In genomic region chr17:51298508-51299371, GRCh38 we compare ENCODE assay signal across 7 cellular contexts. TPM values are rescaled to one million over a fixed set of nuclear protein-coding genes. Genes with fewer than 3 reads are reported as not detected.
DNase-seq lines count a peak whose midpoint lies in the region; ATAC-seq and TF ChIP-seq lines count a peak whose summit lies in the region.

No MANE protein-coding gene starts in this region.

- ATAC-seq in psoas muscle (peak in 1 of 4 donors; percentile 60), HG03354 (IDR thresholded peaks at IDR 0.05; ENCODE audit: poor library complexity, severe bottlenecking, unreplicated experiment) (no peak)

- peaks cover 9% of the 10 kb centered on the region; the same call in 1 of the 2 replicates for H3K36me3 ChIP-seq in ES-I3 (ENCODE audit: insufficient read depth, low read length)
- peaks cover 13% of the 10 kb centered on the region for H3K36me3 ChIP-seq in SJCRH30
- peaks cover 0 to 40% of the 10 kb centered on the region in 2 donors for H3K36me3 ChIP-seq in psoas muscle (ENCODE audit: insufficient read depth in 1 of 2, low read depth in 1 of 2)

- H3K9ac ChIP-seq in ES-I3 (ENCODE audit: low read depth, low read length): peak overlapping the region; percentile 4; the same call in 1 of the 2 replicates

- DNase-seq in LHCN-M2 (ENCODE audit: low read depth) (peak; percentile 40), SJCRH30 (peak; percentile 10 to 61), fibroblast of pulmonary artery (ENCODE audit: low read depth) (peak; percentile 66), psoas muscle (no peak), UCSD-AML1 (lab: John Stamatoyannopoulos, UW; ENCODE audit: unreplicated experiment) (no peak)

- H3K9me3 ChIP-seq in ES-I3 (ENCODE audit: control insufficient read depth, insufficient read depth, low read length): no peaks in the 10 kb centered on the region
- H3K9me3 ChIP-seq in SJCRH30 (replicated peaks): no peaks in the 10 kb centered on the region
- no peaks in the 10 kb centered on the region for H3K9me3 ChIP-seq in psoas muscle

- no peaks in the 10 kb centered on the region for H3K27me3 ChIP-seq in SJCRH30
- no peaks in the 10 kb centered on the region for H3K27me3 ChIP-seq in psoas muscle (ENCODE audit: insufficient read depth in 3 of 3, low read length in 2 of 3)

- H3K4me1 ChIP-seq in ES-I3 (ENCODE audit: insufficient read depth, low read length) (peaks cover 29% of the 10 kb centered on the region), SJCRH30 (no peaks in the 10 kb centered on the region), psoas muscle (no peaks in the 10 kb centered on the region)

- WGBS in psoas muscle, 3 donors: 57 to 71% (median 61%) methylated on average over 10 of the region's 10 CpGs

- TF ChIP-seq CTCF in fibroblast of pulmonary artery (IDR thresholded peaks at IDR 0.05; ENCODE audit: low read length, missing control alignments): peak; percentile 87
- TF ChIP-seq CTCF in psoas muscle (IDR thresholded peaks at IDR 0.05): peak; percentile 47

- no peak overlapping the region for H3K4me3 ChIP-seq in SJCRH30
- H3K4me3 ChIP-seq in fibroblast of pulmonary artery (replicated peaks; ENCODE audit: low read depth, low read length): no peak overlapping the region
- H3K4me3 ChIP-seq in psoas muscle: no peak overlapping the region

- intact Hi-C loops in psoas muscle (cut with DNase I): loop anchor here in 1 of 2 donors (2.0 kb wide), 1 partner anchor 238 kb away; no protein-coding TSS in a partner anchor

- H3K27ac ChIP-seq in SJCRH30 (no peak overlapping the region), psoas muscle (no peak overlapping the region)

RNA-seq across cellular contexts. Expression of gene UTP18, which starts 38.4 kb away (rescaled TPM):
- total RNA-seq in LHCN-M2 (2014; rRNA removed): 65.1 and 67.6 TPM in 2 replicates
- polyA plus RNA-seq in LHCN-M2 (2012): 22.7 TPM
- total RNA-seq in SJCRH30 (2014; rRNA removed; shearing (Covaris generic)): 51.7 and 57.9 TPM in 2 replicates
- total RNA-seq in psoas muscle: 10 to 100 TPM; 13.1 to 24.6 (median 20.2) TPM
- 10 to 100 TPM; 22.3 to 32.5 (median 27.1) TPM for polyA plus RNA-seq in psoas muscle

RNA-seq across cellular contexts. Expression of gene MBTD1, which starts 38.9 kb away (rescaled TPM):
- total RNA-seq in LHCN-M2 (2014; rRNA removed): 3.5 and 5.9 TPM in 2 replicates
- 1.2 TPM for polyA plus RNA-seq in LHCN-M2 (2012)
- 15.6 and 18.6 TPM in 2 replicates for total RNA-seq in SJCRH30 (2014; rRNA removed; shearing (Covaris generic))
- total RNA-seq in psoas muscle: 1 to 10 TPM; 5.1 to 6.6 (median 5.7) TPM
- 1 to 10 TPM; 2.7 to 7.2 (median 3.0) TPM for polyA plus RNA-seq in psoas muscle

Comparison
In these comparisons a context has a peak if more than half of its experiments do, and no peak if none do; other contexts are left out.
1. DNase-seq: peak in LHCN-M2 (single experiment), SJCRH30 (2 of 2) and fibroblast of pulmonary artery (single experiment); none in psoas muscle (0 of 2) and UCSD-AML1 (single experiment).